ENCODE assay signal across 8 cellular contexts in the genomic region with DNA sequence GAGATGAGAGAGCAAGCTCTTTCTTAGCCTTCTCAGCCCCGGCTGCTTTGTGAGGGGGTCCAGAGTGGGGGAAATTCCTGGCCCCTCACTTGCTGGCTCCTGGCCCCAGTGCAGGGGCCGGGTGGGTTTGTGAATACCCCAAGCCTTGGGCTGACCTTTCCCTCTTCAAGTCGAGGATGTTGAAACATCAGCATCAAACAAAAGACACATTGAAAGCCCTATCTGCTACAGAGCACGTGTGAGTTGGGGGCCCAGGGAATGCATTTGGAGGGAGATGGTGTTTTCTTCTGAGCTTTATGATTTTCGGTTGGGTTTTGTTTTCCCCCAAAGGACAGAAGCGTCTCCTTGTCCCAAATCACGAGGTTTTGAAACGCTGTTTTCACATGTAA. TPM values are rescaled to one million over a fixed set of nuclear protein-coding genes. Genes with fewer than 3 reads are reported as not detected.
DNase-seq lines count a peak whose midpoint lies in the region; ATAC-seq and TF ChIP-seq lines count a peak whose summit lies in the region.

No MANE protein-coding gene starts in this region.

- no peak for TF ChIP-seq POLR2A in HCT116 (IDR thresholded peaks at IDR 0.05; ENCODE audit: borderline replicate concordance, extremely low read depth, insufficient read depth, insufficient read length)

- TF ChIP-seq RAD21 in HCT116 (IDR thresholded peaks at IDR 0.05; ENCODE audit: low read depth), result no peak

- H3K36me3 Mint-ChIP-seq in activated naive CD8-positive, alpha-beta T cell, result no peaks in the 10 kb centered on the region

- H3K4me3 ChIP-seq in HCT116 (replicated peaks in 1 of 2; ENCODE audit: low read depth in 1 of 2, low read length in 2 of 2) (no peak overlapping the region), iPS-18a (ENCODE audit: low read length) (peak overlapping the region; percentile 70), smooth muscle cell (peak overlapping the region; percentile 93)

- H3K79me2 ChIP-seq in HCT116 (ENCODE audit: insufficient read depth, low read length) (peaks cover 64% of the 10 kb centered on the region), smooth muscle cell (ENCODE audit: low read depth) (peaks cover 72% of the 10 kb centered on the region)

- WGBS in smooth muscle cell (ENCODE audit: low lambda C conversion rate), result 5% methylated on average over 8 of the region's 8 CpGs

- H3K36me3 ChIP-seq in HCT116 (ENCODE audit: control insufficient read depth in 1 of 2, insufficient read depth in 2 of 2, low read length in 2 of 2) (no peaks in the 10 kb centered on the region), iPS-18a (ENCODE audit: control insufficient read depth, low read depth, low read length) (no peaks in the 10 kb centered on the region), smooth muscle cell (ENCODE audit: low read depth) (no peaks in the 10 kb centered on the region)

- intact Hi-C loops in HCT116 (cut with micrococcal nuclease), result no loop called here

- H3K4me1 ChIP-seq in HCT116 (ENCODE audit: control insufficient read depth in 1 of 2, insufficient read depth in 2 of 2, low read length in 2 of 2), result peaks cover 32 to 64% of the 10 kb centered on the region in 2 experiments
- peaks cover 32% of the 10 kb centered on the region for H3K4me1 ChIP-seq in iPS-18a (ENCODE audit: control insufficient read depth, low read depth, low read length)
- peaks cover 29% of the 10 kb centered on the region for H3K4me1 ChIP-seq in smooth muscle cell (ENCODE audit: low read depth)

- CTCF ChIA-PET in HCT116 (lab: Charles Lee), result interaction anchor here (2.0 kb wide), 1 partner anchor 124 kb away, joined by 6 read pairs; no protein-coding TSS in a partner anchor

- H3K27me3 Mint-ChIP-seq in activated naive CD8-positive, alpha-beta T cell, result no peaks in the 10 kb centered on the region

- H3K4me2 ChIP-seq in HCT116 (ENCODE audit: low read length) (peak overlapping the region; percentile 90), smooth muscle cell (peak overlapping the region; percentile 99)

- peak overlapping the region; percentile 28 for H3K27ac Mint-ChIP-seq in activated naive CD8-positive, alpha-beta T cell

- no peaks in the 10 kb centered on the region for H3K9me2 ChIP-seq in HCT116 (ENCODE audit: insufficient read depth)

- DNase-seq in HCT116 (ENCODE audit: low read depth, low spot score) (no peak), smooth muscle cell (lab: John Stamatoyannopoulos, UW; ENCODE audit: unreplicated experiment) (no peak)
- no peak for DNase-seq in activated effector memory CD4-positive, alpha-beta T cell treated with Interleukin-2 at 50 U/mL for 16 hours
- DNase-seq in activated CD4-positive, CD25-positive, alpha-beta regulatory T cell treated with anti-CD3 and anti-CD28 coated beads, Interleukin-2, amount 50 U/mL, for 72 hours, result no peak

- H3K27me3 ChIP-seq in HCT116 (ENCODE audit: insufficient read depth, low read length), result no peaks in the 10 kb centered on the region
- peaks cover 16% of the 10 kb centered on the region for H3K27me3 ChIP-seq in iPS-18a (ENCODE audit: control insufficient read depth, insufficient read depth, low read length)
- H3K27me3 ChIP-seq in smooth muscle cell (ENCODE audit: low read depth), result no peaks in the 10 kb centered on the region

- POLR2A ChIA-PET in HCT116 (lab: Charles Lee), result no interaction called here

- RAD21 ChIA-PET in HCT116 (lab: Charles Lee; ENCODE audit: low non-redundant PET in 1 of 2, low total read pairs in 2 of 2, uncharacterized antibody in 2 of 2, unreplicated experiment in 2 of 2), result interaction anchor here (0.6 to 1.2 kb wide), 2 partner anchors 27 to 124 kb away, joined by 3 read pairs; no protein-coding TSS in a partner anchor

- H3K27ac ChIP-seq in HCT116 (ENCODE audit: low read depth, low read length), result peak overlapping the region; percentile 40; the same call in 1 of the 2 replicates
- no peak overlapping the region for H3K27ac ChIP-seq in iPS-18a (ENCODE audit: low read length)
- peak overlapping the region; percentile 88 for H3K27ac ChIP-seq in smooth muscle cell (ENCODE audit: low read depth)

- no peaks in the 10 kb centered on the region for H3K9me3 ChIP-seq in HCT116 (ENCODE audit: control insufficient read depth in 1 of 2, insufficient read depth in 1 of 2, low read depth in 1 of 2, low read length in 2 of 2)
- H3K9me3 ChIP-seq in iPS-18a (ENCODE audit: control insufficient read depth, low read depth, low read length), result no peaks in the 10 kb centered on the region
- no peaks in the 10 kb centered on the region for H3K9me3 ChIP-seq in smooth muscle cell (replicated peaks; ENCODE audit: low read depth)

- H3K9ac ChIP-seq in HCT116 (ENCODE audit: low read length), result no peak overlapping the region
- H3K9ac ChIP-seq in iPS-18a (ENCODE audit: low read length), result peak overlapping the region; percentile 60
- peak overlapping the region; percentile 82 for H3K9ac ChIP-seq in smooth muscle cell (ENCODE audit: low read depth)

- H3K4me1 Mint-ChIP-seq in activated naive CD8-positive, alpha-beta T cell (ENCODE audit: low read depth), result peaks cover 40% of the 10 kb centered on the region

- peak overlapping the region; percentile 72 for H3K4me3 Mint-ChIP-seq in activated naive CD8-positive, alpha-beta T cell

- no peak overlapping the region for H2AFZ ChIP-seq in HCT116 (ENCODE audit: low read depth, low read length, poor library complexity, severe bottlenecking)
- no peak overlapping the region for H2AFZ ChIP-seq in smooth muscle cell (ENCODE audit: low read depth)

- ATAC-seq in HCT116 (no peak), GM19452 (IDR thresholded peaks at IDR 0.05; ENCODE audit: unreplicated experiment) (no peak), GM18867 (IDR thresholded peaks at IDR 0.05; ENCODE audit: unreplicated experiment) (no peak)

- H3F3A ChIP-seq in smooth muscle cell (ENCODE audit: low read depth), result peaks cover 16% of the 10 kb centered on the region

- TF ChIP-seq CTCF in HCT116 (IDR thresholded peaks at IDR 0.05 in 2 of 3, conservative IDR thresholded peaks at IDR 0.05 in 1 of 3; ENCODE audit: borderline replicate concordance in 1 of 3, insufficient read depth in 1 of 3, low read depth in 2 of 3, low read length in 2 of 3), result no peak
- TF ChIP-seq CTCF in smooth muscle cell (IDR thresholded peaks at IDR 0.05; ENCODE audit: borderline replicate concordance, insufficient read depth, poor library complexity, severe bottlenecking), result no peak

- no TSS peak for BruUV-seq in HCT116 (replicated peaks; lab: Mats Ljungman, UMichigan)

- no peaks in the 10 kb centered on the region for H3K9me3 Mint-ChIP-seq in activated naive CD8-positive, alpha-beta T cell (ENCODE audit: low read depth)

- H4K20me1 ChIP-seq in HCT116 (ENCODE audit: insufficient read depth) (no peaks in the 10 kb centered on the region), smooth muscle cell (ENCODE audit: low read depth) (peaks cover 71% of the 10 kb centered on the region)

TF ChIP-seq in HCT116, 20 proteins besides CTCF, POLR2A, EP300 and RAD21:
- TF ChIP-seq, protein P1, sequence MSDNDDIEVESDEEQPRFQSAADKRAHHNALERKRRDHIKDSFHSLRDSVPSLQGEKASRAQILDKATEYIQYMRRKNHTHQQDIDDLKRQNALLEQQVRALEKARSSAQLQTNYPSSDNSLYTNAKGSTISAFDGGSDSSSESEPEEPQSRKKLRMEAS (IDR thresholded peaks at IDR 0.05), result no peak
- TF ChIP-seq FOSL1 (IDR thresholded peaks at IDR 0.05; ENCODE audit: low read depth) (no peak), JUND (IDR thresholded peaks at IDR 0.05) (no peak), EZH2phosphoT487 (IDR thresholded peaks at IDR 0.05; ENCODE audit: borderline replicate concordance) (no peak), SP1 (IDR thresholded peaks at IDR 0.05; ENCODE audit: low read depth) (no peak), ZFX (IDR thresholded peaks at IDR 0.05) (no peak), ZNF274 (IDR thresholded peaks at IDR 0.05; ENCODE audit: low read depth, low read length) (no peak), CEBPB (IDR thresholded peaks at IDR 0.05; ENCODE audit: low read depth) (no peak), SIN3A (IDR thresholded peaks at IDR 0.05; ENCODE audit: low read depth) (no peak), SRF (IDR thresholded peaks at IDR 0.05; ENCODE audit: low read depth) (no peak), ELF1 (IDR thresholded peaks at IDR 0.05; ENCODE audit: borderline replicate concordance, low read depth) (no peak), TCF7L2 (IDR thresholded peaks at IDR 0.05; ENCODE audit: borderline replicate concordance, extremely low read depth, insufficient read depth, insufficient read length) (no peak)
- TF ChIP-seq, protein P2, sequence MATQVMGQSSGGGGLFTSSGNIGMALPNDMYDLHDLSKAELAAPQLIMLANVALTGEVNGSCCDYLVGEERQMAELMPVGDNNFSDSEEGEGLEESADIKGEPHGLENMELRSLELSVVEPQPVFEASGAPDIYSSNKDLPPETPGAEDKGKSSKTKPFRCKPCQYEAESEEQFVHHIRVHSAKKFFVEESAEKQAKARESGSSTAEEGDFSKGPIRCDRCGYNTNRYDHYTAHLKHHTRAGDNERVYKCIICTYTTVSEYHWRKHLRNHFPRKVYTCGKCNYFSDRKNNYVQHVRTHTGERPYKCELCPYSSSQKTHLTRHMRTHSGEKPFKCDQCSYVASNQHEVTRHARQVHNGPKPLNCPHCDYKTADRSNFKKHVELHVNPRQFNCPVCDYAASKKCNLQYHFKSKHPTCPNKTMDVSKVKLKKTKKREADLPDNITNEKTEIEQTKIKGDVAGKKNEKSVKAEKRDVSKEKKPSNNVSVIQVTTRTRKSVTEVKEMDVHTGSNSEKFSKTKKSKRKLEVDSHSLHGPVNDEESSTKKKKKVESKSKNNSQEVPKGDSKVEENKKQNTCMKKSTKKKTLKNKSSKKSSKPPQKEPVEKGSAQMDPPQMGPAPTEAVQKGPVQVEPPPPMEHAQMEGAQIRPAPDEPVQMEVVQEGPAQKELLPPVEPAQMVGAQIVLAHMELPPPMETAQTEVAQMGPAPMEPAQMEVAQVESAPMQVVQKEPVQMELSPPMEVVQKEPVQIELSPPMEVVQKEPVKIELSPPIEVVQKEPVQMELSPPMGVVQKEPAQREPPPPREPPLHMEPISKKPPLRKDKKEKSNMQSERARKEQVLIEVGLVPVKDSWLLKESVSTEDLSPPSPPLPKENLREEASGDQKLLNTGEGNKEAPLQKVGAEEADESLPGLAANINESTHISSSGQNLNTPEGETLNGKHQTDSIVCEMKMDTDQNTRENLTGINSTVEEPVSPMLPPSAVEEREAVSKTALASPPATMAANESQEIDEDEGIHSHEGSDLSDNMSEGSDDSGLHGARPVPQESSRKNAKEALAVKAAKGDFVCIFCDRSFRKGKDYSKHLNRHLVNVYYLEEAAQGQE (IDR thresholded peaks at IDR 0.05; ENCODE audit: low read depth), result no peak

RNA-seq across cellular contexts. Expression of a gene that starts 2.8 kb away (rescaled TPM):
- 28.4 TPM for total RNA-seq in HCT116 (2021; ENCODE audit: unreplicated experiment)
- 18.9 and 19.3 TPM in 2 replicates for polyA plus RNA-seq in HCT116 (2012)
- total RNA-seq in smooth muscle cell, result 12.0 and 31.3 TPM in 2 replicates
- polyA plus RNA-seq in smooth muscle cell, result 24.2 and 28.9 TPM in 2 replicates

Comparison
In these comparisons a context has a peak if more than half of its experiments do, and no peak if none do; other contexts are left out.
1. H3K4me3 ChIP-seq: peak in iPS-18a (single experiment) and smooth muscle cell (single experiment); none in HCT116 (0 of 2).